18 cellular contexts compared by ENCODE assay signal in the genomic region with DNA sequence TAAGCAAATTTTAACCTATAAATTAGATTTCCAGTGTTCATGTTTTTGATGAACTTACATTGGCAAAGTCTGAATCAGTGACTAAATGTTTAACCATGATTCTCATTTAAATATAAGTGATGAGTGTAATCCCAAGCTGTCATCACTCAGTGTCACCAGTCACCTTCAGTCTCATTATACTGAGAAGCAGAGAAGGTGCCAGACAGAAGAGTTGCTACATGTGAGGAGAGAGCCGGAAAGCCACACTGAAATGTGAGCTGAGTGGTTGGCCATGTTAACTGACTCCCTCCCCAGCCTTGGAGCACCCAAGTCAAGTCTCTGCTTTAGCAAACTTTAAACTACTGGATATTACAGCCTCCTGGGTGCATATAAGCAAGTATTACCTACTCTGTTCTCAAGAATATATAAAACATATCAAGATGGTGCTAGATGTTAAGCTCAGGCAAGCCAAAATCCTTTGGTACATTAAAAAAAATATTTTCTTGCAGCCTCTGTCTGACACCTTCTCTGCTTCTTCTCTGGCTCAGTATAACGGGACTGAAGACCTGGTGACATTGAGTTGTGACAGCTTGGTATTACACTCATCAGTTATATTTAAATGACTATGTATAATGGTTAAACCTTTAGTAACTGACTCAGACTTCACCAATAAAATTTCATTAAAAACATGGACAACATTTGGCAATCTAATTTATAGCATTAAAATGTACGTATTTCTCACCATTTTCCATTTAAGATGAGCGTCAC.
A peak's percentile ranks its signal among the peaks of the same experiment; 100 is the strongest.
DNase-seq lines count a peak whose midpoint lies in the region; ATAC-seq and TF ChIP-seq lines count a peak whose summit lies in the region.
"Had no signal": no experiment of that assay in that cellular context is flagged by ENCODE, and none has a peak within 500 bp of the region (broad histone marks: within the 10 kb centered on the region; RNA-seq: fewer than 3 reads in every experiment).

No MANE protein-coding gene starts in this region.

- no peak for TF ChIP-seq CTCF in epithelial cell of esophagus (IDR thresholded peaks at IDR 0.05; ENCODE audit: insufficient read depth, low read depth, low read length, missing control alignments)

- ATAC-seq in HG03159 (IDR thresholded peaks at IDR 0.05; ENCODE audit: unreplicated experiment) (no peak), GM18498 (IDR thresholded peaks at IDR 0.05; ENCODE audit: unreplicated experiment) (no peak)
- ATAC-seq: natural killer cell, sciatic nerve had no signal

- DNase-seq in DMS53 (lab: John Stamatoyannopoulos, UW), result peak; percentile 22
- DNase-seq in DMS53 treated with DMSO at 0.1 percent for 48 hours (lab: John Stamatoyannopoulos, UW; ENCODE audit: unreplicated experiment), result no peak
- peak; percentile 37 for DNase-seq in M059J (ENCODE audit: low read depth)
- DNase-seq in epithelial cell of esophagus (ENCODE audit: low read depth), result peak; percentile 60
- DNase-seq in myocyte (ENCODE audit: low read depth), result peak; percentile 53
- no peak for DNase-seq in activated naive CD4-positive, alpha-beta T cell treated with anti-CD3 and anti-CD28 coated beads, Interleukin-2, amount 50 U/mL, for 16 hours
- DNase-seq: anterior cingulate cortex, BE2C, EL, MG63, natural killer cell, NCI-H1436, SJCRH30, T-helper 1 cell, upper lobe of left lung had no signal

- H3K4me3 ChIP-seq in epithelial cell of esophagus (ENCODE audit: low read length), result no peak overlapping the region
- H3K4me3 ChIP-seq: MG63, SJCRH30, upper lobe of left lung had no signal

Comparison
In these comparisons a context has a peak if more than half of its experiments do, and no peak if none do; other contexts are left out.
1. DNase-seq: peak in DMS53 (single experiment), M059J (single experiment), epithelial cell of esophagus (single experiment) and myocyte (single experiment); none in DMS53 treated with DMSO at 0.1 percent for 48 hours (single experiment) and activated naive CD4-positive, alpha-beta T cell treated with anti-CD3 and anti-CD28 coated beads, Interleukin-2, amount 50 U/mL, for 16 hours (single experiment).